Comparison of ENCODE assay signal across 23 cellular contexts in the genomic region with DNA sequence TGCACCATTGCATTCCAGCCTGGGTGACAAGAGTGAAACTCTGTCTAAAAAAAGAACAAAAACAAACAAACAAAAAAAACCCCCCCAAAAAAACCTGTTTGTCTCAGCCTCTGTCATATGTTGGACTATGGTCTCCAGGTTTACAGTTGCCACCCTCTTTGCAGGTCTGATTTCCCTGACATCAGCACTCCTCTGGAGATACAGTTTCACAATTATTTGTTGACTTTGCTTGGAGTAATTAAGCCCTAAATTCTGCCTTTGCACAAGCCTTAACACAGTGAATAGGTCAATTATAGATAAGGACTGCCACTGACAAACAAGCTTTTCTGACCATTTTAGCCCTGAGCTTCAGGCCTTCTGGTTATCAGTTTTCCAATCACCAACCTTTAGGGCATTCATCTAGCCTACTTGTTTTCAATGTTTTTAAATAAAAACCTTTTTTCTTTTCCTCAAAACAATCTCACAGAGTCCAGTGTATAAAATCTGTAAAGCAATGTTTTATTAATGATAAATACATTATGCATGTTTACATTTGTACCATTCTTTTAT. TPM values are rescaled to one million over a fixed set of nuclear protein-coding genes. Genes with fewer than 3 reads are reported as not detected.
A peak's percentile ranks its signal among the peaks of the same experiment; 100 is the strongest.
DNase-seq lines count a peak whose midpoint lies in the region; ATAC-seq, FAIRE-seq and TF ChIP-seq lines count a peak whose summit lies in the region.
"Had no signal": no experiment of that assay in that cellular context is flagged by ENCODE, and none has a peak within 500 bp of the region (broad histone marks: within the 10 kb centered on the region; RNA-seq: fewer than 3 reads in every experiment).

No MANE protein-coding gene starts in this region.

- ATAC-seq in HepG2 (peak; percentile 53; the same call in 2 of the 3 replicates), HG02623 (IDR thresholded peaks at IDR 0.05; ENCODE audit: unreplicated experiment) (no peak), HG02852 (IDR thresholded peaks at IDR 0.05; ENCODE audit: unreplicated experiment) (no peak)
- ATAC-seq: activated CD4-positive, CD25-positive, alpha-beta regulatory T cell treated with anti-CD3 and anti-CD28 coated beads, Interleukin-2, amount 50 U/mL, for 24 hours had no signal

- no peaks in the 10 kb centered on the region for H3K79me2 ChIP-seq in HepG2 (ENCODE audit: insufficient read depth, low read length)

- POLR2A ChIA-PET in HepG2 (lab: Yijun Ruan, JAX), result no interaction called here

- H3K36me3 ChIP-seq in HepG2 (replicated peaks in 1 of 2; ENCODE audit: control insufficient read depth in 1 of 2, insufficient read depth in 2 of 2, low read length in 2 of 2), result no peaks in the 10 kb centered on the region
- H3K36me3 ChIP-seq: ascending aorta, upper lobe of left lung had no signal

- H3K27me3 ChIP-seq in HepG2 (ENCODE audit: control insufficient read depth in 1 of 2, insufficient read depth in 2 of 2, low read length in 2 of 2), result no peaks in the 10 kb centered on the region
- H3K27me3 ChIP-seq: ascending aorta, upper lobe of left lung had no signal

- H4K20me1 ChIP-seq in HepG2 (ENCODE audit: insufficient read depth, low read length), result no peaks in the 10 kb centered on the region

- TF ChIP-seq RAD21 in HepG2 (CRISPR knock-in tag; IDR thresholded peaks at IDR 0.05), result no peak

- H3K9me3 ChIP-seq in HepG2 (ENCODE audit: low read length), result no peaks in the 10 kb centered on the region
- H3K9me3 ChIP-seq: ascending aorta, upper lobe of left lung had no signal

- no peak overlapping the region for H3K4me2 ChIP-seq in HepG2 (ENCODE audit: low read depth, low read length)

- H3K4me1 ChIP-seq in HepG2 (ENCODE audit: insufficient read depth, low read length), result no peaks in the 10 kb centered on the region
- H3K4me1 ChIP-seq: ascending aorta, upper lobe of left lung had no signal

- BruUV-seq in HepG2 (replicated peaks; lab: Mats Ljungman, UMichigan), result no TSS peak

- intact Hi-C loops in HepG2 (cut with micrococcal nuclease; ENCODE audit: unreplicated experiment), result no loop called here

- H3K27ac ChIP-seq in HepG2 (ENCODE audit: extremely low read length, insufficient read depth, low read length), result no peak overlapping the region
- H3K27ac ChIP-seq: ascending aorta, HL-60, upper lobe of left lung had no signal

- no peak for TF ChIP-seq CTCF in HepG2 (CRISPR knock-in tag; IDR thresholded peaks at IDR 0.05)

- no peak for TF ChIP-seq POLR2A in HepG2 (IDR thresholded peaks at IDR 0.05; ENCODE audit: insufficient read depth in 1 of 2, low read depth in 2 of 2, low read length in 2 of 2)

- DNase-seq in DMS79 (lab: John Stamatoyannopoulos, UW) (peak; percentile 10), NCI-H1417 (lab: John Stamatoyannopoulos, UW) (peak in 2 of 3 experiments; percentile 41 to 91), NCI-H748 treated with DMSO at 0.1 percent for 48 hours (lab: John Stamatoyannopoulos, UW) (peak; percentile 83), HepG2 (ENCODE audit: low spot score) (peak; percentile 11), T1000 (lab: John Stamatoyannopoulos, UW) (no peak), NCI-H2196 (lab: John Stamatoyannopoulos, UW; ENCODE audit: unreplicated experiment) (no peak)
- DNase-seq: activated CD4-positive, alpha-beta memory T cell treated with anti-CD3 and anti-CD28 coated beads, Interleukin-2, amount 10 ng/mL, durations not matched to agents 7 days and 5 days; CD8-positive, alpha-beta memory T cell; central memory CD4-positive, alpha-beta T cell; dermis blood vessel endothelial cell; DMS53; mesenchymal stem cell; NCI-H187; NCI-H345; SHP77 treated with DMSO at 0.1 percent for 48 hours; upper lobe of left lung had no signal

- H2AFZ ChIP-seq in HepG2 (ENCODE audit: low read length), result no peak overlapping the region

- no peak for FAIRE-seq in HepG2 (lab: Jason Lieb, UNC)
- FAIRE-seq: endothelial cell of umbilical vein, H1 had no signal

- no peak overlapping the region for H3K9ac ChIP-seq in HepG2 (ENCODE audit: insufficient read depth, low read depth, low read length)

- CTCF ChIA-PET in HepG2 (lab: Yijun Ruan, JAX; ENCODE audit: low intra/inter-chr PET ratio, low total read pairs), result no interaction called here

- in situ Hi-C loops in HepG2 (cut with HindIII; ENCODE audit: extremely low pct_ligation_motif_present, low pct_unique_long_range_greater_than_20kb), result no loop called here

- H3K4me3 ChIP-seq in HepG2 (replicated peaks in 1 of 3; ENCODE audit: insufficient read depth in 1 of 3, low read depth in 2 of 3, low read length in 3 of 3), result no peak overlapping the region
- H3K4me3 ChIP-seq: ascending aorta, upper lobe of left lung had no signal

- TF ChIP-seq EP300 in HepG2 (IDR thresholded peaks at IDR 0.05; ENCODE audit: low read depth in 2 of 2, low read length in 2 of 2), result no peak
- no peak for TF ChIP-seq EP300 in HepG2 (CRISPR knock-in tag; IDR thresholded peaks at IDR 0.05; ENCODE audit: borderline replicate concordance)

TF ChIP-seq in HepG2, 621 proteins besides CTCF, POLR2A, EP300 and RAD21:
- TF ChIP-seq MAFK (conservative IDR thresholded peaks at IDR 0.05 in 1 of 2, IDR thresholded peaks at IDR 0.05 in 1 of 2; ENCODE audit: low read length in 2 of 2) (peak; percentile 76 to 79), ZNF264 (CRISPR knock-in tag; IDR thresholded peaks at IDR 0.05) (no peak), FOXP1 (IDR thresholded peaks at IDR 0.05) (no peak), FOXP1 (CRISPR knock-in tag; IDR thresholded peaks at IDR 0.05) (peak; percentile 53; the same call in 1 of the 2 replicates), HNF4G (IDR thresholded peaks at IDR 0.05; ENCODE audit: borderline replicate concordance, low read depth, low read length) (0 out of 2 replicates have a peak, but pooled peaks have one; percentile 15), HNF4G (CRISPR knock-in tag; IDR thresholded peaks at IDR 0.05; ENCODE audit: borderline replicate concordance, low read depth) (no peak), MAFF (IDR thresholded peaks at IDR 0.05; ENCODE audit: low read depth, low read length) (peak; percentile 71), ZNF446 (CRISPR knock-in tag; IDR thresholded peaks at IDR 0.05) (no peak)

RNA-seq across cellular contexts. Expression of a gene that starts 20.4 kb away (rescaled TPM):
- total RNA-seq in HepG2 (2016; rRNA removed; fragmentation: Illumina TruSeq; extraction: Trizol), result not detected in 2 replicates
- total RNA-seq in HepG2 (2016; cell fraction: cytosol; rRNA removed; fragmentation: Illumina TruSeq; extraction: Trizol; ENCODE audit: low read depth), result not detected in 2 replicates
- not detected in 2 replicates for total RNA-seq in HepG2 (2016; cell fraction: insoluble cytoplasmic fraction; rRNA removed; fragmentation: Illumina TruSeq; extraction: Trizol)
- total RNA-seq in HepG2 (2016; cell fraction: membrane; rRNA removed; fragmentation: Illumina TruSeq; extraction: Trizol), result not detected in 2 replicates
- not detected in 2 replicates for total RNA-seq in HepG2 (2016; cell fraction: nucleus; rRNA removed; fragmentation: Illumina TruSeq; extraction: Trizol)
- polyA plus RNA-seq in HepG2 (2011; rRNA removed), result not detected in 2 replicates
- polyA plus RNA-seq in HepG2 (2011; cell fraction: cytosol; rRNA removed), result not detected in 2 replicates
- polyA plus RNA-seq in HepG2 (2011; cell fraction: nucleus; rRNA removed), result not detected in 2 replicates
- not detected in 2 replicates for polyA plus RNA-seq in HepG2 (2012)
- 0.14 TPM in 1 of 2 replicates, not detected in the other for polyA plus RNA-seq in HepG2 (2016; cell fraction: cytosol; fragmentation: Illumina TruSeq; extraction: Trizol; ENCODE audit: low read depth)
- polyA plus RNA-seq in HepG2 (2016; cell fraction: insoluble cytoplasmic fraction; fragmentation: Illumina TruSeq; extraction: Trizol; ENCODE audit: low read depth), result not detected in 2 replicates
- not detected in 2 replicates for polyA plus RNA-seq in HepG2 (2016; cell fraction: membrane; fragmentation: Illumina TruSeq; extraction: Trizol; ENCODE audit: low read depth)
- polyA plus RNA-seq in HepG2 (2016; cell fraction: nucleus; fragmentation: Illumina TruSeq; extraction: Trizol; ENCODE audit: insufficient read depth, low read depth), result not detected in 2 replicates
- polyA minus RNA-seq in HepG2 (2011; rRNA and poly(A)+ RNA removed; ENCODE audit: low replicate concordance), result 1.7 TPM in 1 of 2 replicates, not detected in the other
- not detected in 2 replicates for polyA minus RNA-seq in HepG2 (2011; cell fraction: cytosol; rRNA and poly(A)+ RNA removed)
- not detected in 2 replicates for polyA minus RNA-seq in HepG2 (2011; cell fraction: nucleus; rRNA and poly(A)+ RNA removed)
- total RNA-seq: CD8-positive, alpha-beta memory T cell; endothelial cell of umbilical vein had no signal
- polyA plus RNA-seq: CD8-positive, alpha-beta memory T cell had no signal

Comparison
In these comparisons a context has a peak if more than half of its experiments do, and no peak if none do; other contexts are left out.
1. DNase-seq: peak in DMS79 (single experiment), NCI-H1417 (2 of 3), NCI-H748 treated with DMSO at 0.1 percent for 48 hours (single experiment) and HepG2 (single experiment); none in T1000 (single experiment) and NCI-H2196 (single experiment).